ENCODE assay signal across 17 cellular contexts in the genomic region with DNA sequence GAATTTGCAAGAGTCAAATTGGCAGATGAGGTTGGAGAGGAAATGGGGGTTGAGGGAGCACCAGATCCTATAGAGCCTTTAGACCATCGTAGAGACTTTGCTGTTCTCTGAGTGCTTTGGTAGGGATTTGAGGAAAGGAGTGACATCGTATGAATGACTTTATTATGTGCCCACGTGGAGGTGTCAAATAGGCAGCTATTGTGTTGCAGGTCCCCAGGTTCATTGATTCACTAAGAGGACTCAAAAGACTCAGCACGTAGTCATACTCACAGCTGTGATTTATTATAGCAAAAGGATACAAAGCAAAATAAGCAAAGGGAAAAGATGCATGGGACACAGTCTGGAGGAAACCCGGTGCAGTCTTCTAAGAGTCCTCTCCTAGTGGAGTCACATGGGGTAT. TPM values are rescaled to one million over a fixed set of nuclear protein-coding genes. Genes with fewer than 3 reads are reported as not detected.
DNase-seq lines count a peak whose midpoint lies in the region; ATAC-seq, FAIRE-seq and TF ChIP-seq lines count a peak whose summit lies in the region.
"Had no signal": no experiment of that assay in that cellular context is flagged by ENCODE, and none has a peak within 500 bp of the region (broad histone marks: within the 10 kb centered on the region; RNA-seq: fewer than 3 reads in every experiment).

No MANE protein-coding gene starts in this region.

- peak overlapping the region; percentile 46 for H3K27ac Mint-ChIP-seq in T-helper 1 cell treated with Interleukin-12 subunit alpha and Interleukin-12 subunit beta and Interleukin-4 antibody, amounts not matched to agents 30 μg/mL and 1 μg/mL, for 36 hours
- no peak overlapping the region for H3K27ac Mint-ChIP-seq in activated naive CD8-positive, alpha-beta T cell treated with anti-CD3 and anti-CD28 coated beads, Interleukin-2, amount 50 U/mL, for 24 hours
- peak overlapping the region in 1 of 2 donors; percentile 17 for H3K27ac Mint-ChIP-seq in natural killer cell treated with Interleukin-12 subunit alpha and Interleukin-12 subunit beta and Interleukin-15 and Interleukin-18, amount 100 ng/mL, for 72 hours

- no peaks in the 10 kb centered on the region for H3K9me3 Mint-ChIP-seq in T-helper 1 cell treated with Interleukin-12 subunit alpha and Interleukin-12 subunit beta and Interleukin-4 antibody, amounts not matched to agents 30 μg/mL and 1 μg/mL, for 36 hours
- no peaks in the 10 kb centered on the region for H3K9me3 Mint-ChIP-seq in activated naive CD8-positive, alpha-beta T cell treated with anti-CD3 and anti-CD28 coated beads, Interleukin-2, amount 50 U/mL, for 24 hours
- H3K9me3 Mint-ChIP-seq in natural killer cell treated with Interleukin-12 subunit alpha and Interleukin-12 subunit beta and Interleukin-15 and Interleukin-18, amount 100 ng/mL, for 72 hours = no peaks in the 10 kb centered on the region

- H3K27me3 ChIP-seq in Karpas-422 (ENCODE audit: low read length) (no peaks in the 10 kb centered on the region), MM.1S (replicated peaks; ENCODE audit: insufficient read depth, low read length) (no peaks in the 10 kb centered on the region)

- TF ChIP-seq CTCF in MM.1S (IDR thresholded peaks at IDR 0.05; ENCODE audit: low read length) = no peak
- TF ChIP-seq CTCF in D721Med (IDR thresholded peaks at IDR 0.05; ENCODE audit: insufficient read depth, missing control alignments) = no peak

- H3K79me2 ChIP-seq in Karpas-422 (ENCODE audit: low read length) (peaks cover 47% of the 10 kb centered on the region), MM.1S (ENCODE audit: low read length) (peaks cover 28% of the 10 kb centered on the region)

- no peak for FAIRE-seq in D721Med (lab: Jason Lieb, UNC)
- FAIRE-seq: HepG2 had no signal

- no peaks in the 10 kb centered on the region for H3K27me3 Mint-ChIP-seq in T-helper 1 cell treated with Interleukin-12 subunit alpha and Interleukin-12 subunit beta and Interleukin-4 antibody, amounts not matched to agents 30 μg/mL and 1 μg/mL, for 36 hours (ENCODE audit: low read depth)
- no peaks in the 10 kb centered on the region for H3K27me3 Mint-ChIP-seq in activated naive CD8-positive, alpha-beta T cell treated with anti-CD3 and anti-CD28 coated beads, Interleukin-2, amount 50 U/mL, for 24 hours
- no peaks in the 10 kb centered on the region for H3K27me3 Mint-ChIP-seq in natural killer cell treated with Interleukin-12 subunit alpha and Interleukin-12 subunit beta and Interleukin-15 and Interleukin-18, amount 100 ng/mL, for 72 hours

- H3K36me3 Mint-ChIP-seq in T-helper 1 cell treated with Interleukin-12 subunit alpha and Interleukin-12 subunit beta and Interleukin-4 antibody, amounts not matched to agents 30 μg/mL and 1 μg/mL, for 36 hours (ENCODE audit: low read depth) = peaks cover 13% of the 10 kb centered on the region
- peaks cover 11% of the 10 kb centered on the region for H3K36me3 Mint-ChIP-seq in activated naive CD8-positive, alpha-beta T cell treated with anti-CD3 and anti-CD28 coated beads, Interleukin-2, amount 50 U/mL, for 24 hours (ENCODE audit: low read depth)
- no peaks in the 10 kb centered on the region for H3K36me3 Mint-ChIP-seq in natural killer cell treated with Interleukin-12 subunit alpha and Interleukin-12 subunit beta and Interleukin-15 and Interleukin-18, amount 100 ng/mL, for 72 hours

- ATAC-seq in activated naive CD8-positive, alpha-beta T cell treated with anti-CD3 and anti-CD28 coated beads, Interleukin-2, amount 50 U/mL, for 24 hours = no peak
- no peak for ATAC-seq in natural killer cell treated with Interleukin-12 subunit alpha and Interleukin-12 subunit beta and Interleukin-15 and Interleukin-18, amount 100 ng/mL, for 72 hours
- ATAC-seq in HG03439 (IDR thresholded peaks at IDR 0.05; ENCODE audit: unreplicated experiment) = no peak
- ATAC-seq: HepG2, Right ventricle myocardium inferior had no signal

- DNase-seq in T-helper 1 cell = no peak
- DNase-seq in Karpas-422 = no peak
- DNase-seq in activated naive CD8-positive, alpha-beta T cell treated with anti-CD3 and anti-CD28 coated beads, Interleukin-2, amount 50 U/mL, for 24 hours = no peak
- DNase-seq in natural killer cell treated with Interleukin-12 subunit alpha and Interleukin-12 subunit beta and Interleukin-15 and Interleukin-18, amount 100 ng/mL, for 72 hours (ENCODE audit: low spot score) = no peak
- no peak for DNase-seq in MM.1S
- no peak for DNase-seq in D721Med (ENCODE audit: insufficient read length, low spot score)
- DNase-seq: 8988T; activated effector memory CD4-positive, alpha-beta T cell treated with Interleukin-2 at 50 U/mL for 16 hours; mesendoderm; NCI-H526; posterior cingulate gyrus; stimulated activated CD4-positive, alpha-beta T cell treated with anti-CD3 and anti-CD28 coated beads, Interleukin-15, amount 100 ng/mL, for 24 hours; trophoblast cell had no signal

- no peaks in the 10 kb centered on the region for H3K9me3 ChIP-seq in Karpas-422 (ENCODE audit: low read length)
- no peaks in the 10 kb centered on the region for H3K9me3 ChIP-seq in MM.1S (replicated peaks; ENCODE audit: insufficient read depth, low read length)

- H2AFZ ChIP-seq in Karpas-422 (ENCODE audit: low read length) (no peak overlapping the region), MM.1S (ENCODE audit: low read length) (no peak overlapping the region)

- H3K4me3 Mint-ChIP-seq in T-helper 1 cell treated with Interleukin-12 subunit alpha and Interleukin-12 subunit beta and Interleukin-4 antibody, amounts not matched to agents 30 μg/mL and 1 μg/mL, for 36 hours = peak overlapping the region; percentile 75
- peak overlapping the region; percentile 96 for H3K4me3 Mint-ChIP-seq in activated naive CD8-positive, alpha-beta T cell treated with anti-CD3 and anti-CD28 coated beads, Interleukin-2, amount 50 U/mL, for 24 hours
- H3K4me3 Mint-ChIP-seq in natural killer cell treated with Interleukin-12 subunit alpha and Interleukin-12 subunit beta and Interleukin-15 and Interleukin-18, amount 100 ng/mL, for 72 hours = peak overlapping the region; percentile 92

- H3K9ac ChIP-seq in Karpas-422 (ENCODE audit: low read length) (0 out of 2 replicates have a peak overlapping the region, but pooled peaks have one; percentile 27), MM.1S (ENCODE audit: low read length) (no peak overlapping the region)

- H4K20me1 ChIP-seq in Karpas-422 (ENCODE audit: insufficient read depth, low read depth, low read length) (no peaks in the 10 kb centered on the region), MM.1S (ENCODE audit: insufficient read depth, low read length) (no peaks in the 10 kb centered on the region)

- H3F3A ChIP-seq in MM.1S (ENCODE audit: insufficient read depth, low read length) = peaks cover 5% of the 10 kb centered on the region; the same call in 1 of the 2 replicates

- H3K9me2 ChIP-seq in Karpas-422 (replicated peaks; ENCODE audit: insufficient read depth, low read length) (no peaks in the 10 kb centered on the region), MM.1S (replicated peaks; ENCODE audit: insufficient read depth, low read length) (no peaks in the 10 kb centered on the region)

- H3K36me3 ChIP-seq in Karpas-422 (ENCODE audit: insufficient read depth, low read length) (peaks cover 2% of the 10 kb centered on the region; the same call in 1 of the 2 replicates), MM.1S (replicated peaks; ENCODE audit: insufficient read depth, low read length) (no peaks in the 10 kb centered on the region)

- H3K4me2 ChIP-seq in Karpas-422 (ENCODE audit: low read depth, low read length, poor library complexity, severe bottlenecking) = peak overlapping the region; percentile 33
- H3K4me2 ChIP-seq in MM.1S (ENCODE audit: low read depth, low read length) = no peak overlapping the region

- peaks cover 19% of the 10 kb centered on the region for H3K4me1 Mint-ChIP-seq in T-helper 1 cell treated with Interleukin-12 subunit alpha and Interleukin-12 subunit beta and Interleukin-4 antibody, amounts not matched to agents 30 μg/mL and 1 μg/mL, for 36 hours (ENCODE audit: low read depth)
- peaks cover 40% of the 10 kb centered on the region for H3K4me1 Mint-ChIP-seq in activated naive CD8-positive, alpha-beta T cell treated with anti-CD3 and anti-CD28 coated beads, Interleukin-2, amount 50 U/mL, for 24 hours
- peaks cover 21 to 29% of the 10 kb centered on the region in 2 donors for H3K4me1 Mint-ChIP-seq in natural killer cell treated with Interleukin-12 subunit alpha and Interleukin-12 subunit beta and Interleukin-15 and Interleukin-18, amount 100 ng/mL, for 72 hours (ENCODE audit: low read depth in 2 of 2)

- H3K4me3 ChIP-seq in Karpas-422 (ENCODE audit: low read length) (no peak overlapping the region), MM.1S (ENCODE audit: low read length) (no peak overlapping the region)

- no peak overlapping the region for H3K27ac ChIP-seq in Karpas-422 (ENCODE audit: low read length)
- no peak overlapping the region for H3K27ac ChIP-seq in MM.1S (ENCODE audit: low read length)

- peaks cover 9% of the 10 kb centered on the region for H3K4me1 ChIP-seq in Karpas-422 (ENCODE audit: low read length)
- no peaks in the 10 kb centered on the region for H3K4me1 ChIP-seq in MM.1S (ENCODE audit: low read length)

RNA-seq across cellular contexts. Expression of a gene that starts 2.2 kb away (rescaled TPM):
- 12.7 and 25.2 TPM in 2 replicates for total RNA-seq in Karpas-422 (2014; rRNA removed; shearing (Covaris generic); ENCODE audit: low replicate concordance)
- total RNA-seq in natural killer cell treated with Interleukin-12 subunit alpha and Interleukin-12 subunit beta and Interleukin-15 and Interleukin-18, amount 100 ng/mL, for 72 hours = 10 to 100 TPM; 15.3 to 15.8 TPM

RNA-seq across cellular contexts. Expression of a gene that starts 55.6 kb away (rescaled TPM):
- total RNA-seq in Karpas-422 (2014; rRNA removed; shearing (Covaris generic); ENCODE audit: low replicate concordance) = 604 and 1,213 TPM in 2 replicates
- total RNA-seq in natural killer cell treated with Interleukin-12 subunit alpha and Interleukin-12 subunit beta and Interleukin-15 and Interleukin-18, amount 100 ng/mL, for 72 hours = 1 to 10 TPM in 1 of 2 donors, not detected in 1; 1.2 TPM

Comparison
In these comparisons a context has a peak if more than half of its experiments do, and no peak if none do; other contexts are left out.
1. RNA of a gene that starts 55.6 kb away (total RNA-seq): 604 to 1,213 TPM in Karpas-422; 1.2 TPM in natural killer cell treated with Interleukin-12 subunit alpha and Interleukin-12 subunit beta and Interleukin-15 and Interleukin-18, amount 100 ng/mL, for 72 hours; every median in the first group is over 100 times any median in the second.
2. Peak in every context shown above with its lines, with median percentiles within 50 percentile points of each other: H3K4me3 Mint-ChIP-seq.